1 cellular context compared by ENCODE assay signal in the genomic region with DNA sequence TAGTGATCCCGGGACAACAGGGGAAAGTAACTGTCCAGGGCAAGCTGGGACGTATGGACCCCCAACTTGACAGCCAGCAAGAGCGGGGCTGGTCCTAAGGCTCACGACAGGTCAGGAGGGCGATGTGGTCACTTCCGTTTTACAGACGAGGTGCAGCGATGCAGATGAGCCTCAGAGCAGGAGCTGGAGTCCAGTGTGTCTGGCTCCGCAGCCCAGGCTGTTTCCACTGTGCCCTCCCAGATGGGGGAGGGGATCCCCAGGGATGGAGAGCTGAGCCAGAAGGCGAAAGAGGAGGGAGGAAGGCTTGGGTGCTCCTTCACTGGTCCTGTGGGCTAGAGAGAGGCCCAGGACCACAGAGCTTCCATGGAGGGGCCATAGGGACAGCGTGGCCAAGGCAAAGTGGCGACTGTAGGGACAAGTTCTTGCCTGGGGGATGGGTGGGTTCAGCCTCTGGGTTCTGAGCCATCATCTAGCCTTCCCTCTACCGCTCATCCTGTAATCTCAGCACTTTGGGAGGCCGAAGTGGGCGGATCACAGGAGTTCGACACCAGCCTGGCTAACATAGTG.
TF ChIP-seq lines count a peak whose summit lies in the region.

No MANE protein-coding gene starts in this region.

TF ChIP-seq in H1, 55 proteins besides CTCF, POLR2A, EP300 and RAD21:
- no peak for TF ChIP-seq SAP30 (IDR thresholded peaks at IDR 0.05; ENCODE audit: insufficient read depth, insufficient replicate concordance, low read length)
- no peak for TF ChIP-seq EGR1 (IDR thresholded peaks at IDR 0.05; ENCODE audit: borderline replicate concordance, low read depth, low read length)
- no peak for TF ChIP-seq CTBP2 (IDR thresholded peaks at IDR 0.05; ENCODE audit: borderline replicate concordance, insufficient read depth, insufficient read length, low read length)
- TF ChIP-seq CBX5 (IDR thresholded peaks at IDR 0.05; ENCODE audit: low read depth, low read length), result no peak
- no peak for TF ChIP-seq TCF12 (IDR thresholded peaks at IDR 0.05; ENCODE audit: low read depth, low read length)
- no peak for TF ChIP-seq ATF2 (IDR thresholded peaks at IDR 0.05; ENCODE audit: low read length)
